In the genomic region with DNA sequence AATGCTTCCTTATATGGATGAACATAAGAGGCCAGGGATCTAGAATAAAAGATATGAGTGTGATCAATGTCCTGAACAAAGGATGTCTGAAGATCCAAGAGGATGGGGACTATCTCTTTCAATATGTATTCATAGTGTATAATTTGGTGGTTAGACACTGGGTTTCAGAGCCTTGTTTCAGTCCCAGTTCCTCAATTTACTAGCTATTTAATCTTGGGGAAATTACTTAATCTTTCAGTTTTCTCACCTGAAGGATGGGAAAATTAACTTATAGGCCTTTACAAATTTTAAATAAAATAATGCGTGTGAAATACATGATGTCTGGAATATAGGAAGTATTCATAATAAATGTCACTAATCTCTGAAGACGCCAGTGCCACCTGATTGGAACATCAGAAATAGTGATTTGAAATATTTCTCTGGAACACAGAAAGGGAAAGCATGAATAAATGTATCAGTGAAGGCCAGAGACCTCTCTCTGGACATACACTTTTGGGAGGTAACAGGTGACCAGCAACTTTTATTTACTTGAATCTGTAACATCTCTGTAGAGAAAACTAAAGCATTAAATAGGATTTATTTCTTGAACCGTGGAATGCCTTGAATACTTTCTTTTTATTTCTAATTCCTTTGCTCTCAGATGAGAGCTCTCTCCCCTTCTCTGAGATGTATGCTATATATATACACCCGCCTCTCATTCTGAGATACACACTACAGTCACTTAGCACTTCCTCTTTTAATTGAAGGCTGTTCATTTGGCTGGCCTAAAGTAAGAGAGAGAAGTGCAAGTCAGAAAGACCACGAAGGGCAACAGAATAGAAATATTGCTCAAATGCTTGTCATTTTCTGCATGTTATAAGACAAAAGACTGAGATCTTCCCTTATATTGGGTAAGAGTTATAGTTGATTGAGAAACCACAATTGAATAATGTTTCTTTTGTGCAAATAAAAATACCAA, we compare ENCODE assay signal across 8 cellular contexts.
DNase-seq lines count a peak whose midpoint lies in the region; ATAC-seq and TF ChIP-seq lines count a peak whose summit lies in the region.

No MANE protein-coding gene starts in this region.

- 64 to 71% methylated on average over 5 of the region's 5 CpGs for WGBS in heart right ventricle, 2 donors

- CTCF ChIA-PET in OCI-LY7 (lab: Charles Lee; ENCODE audit: unreplicated experiment) = no interaction called here

- ATAC-seq in GM19395 (IDR thresholded peaks at IDR 0.05; ENCODE audit: unreplicated experiment) (peak; percentile 97), HG03045 (IDR thresholded peaks at IDR 0.05; ENCODE audit: unreplicated experiment) (peak; percentile 97), heart right ventricle (no peak)

- DNase-seq in AML-193 (lab: John Stamatoyannopoulos, UW) (peak; percentile 53 to 64), OCI-LY7 (ENCODE audit: low spot score) (peak; percentile 6), T-helper 2 cell (no peak), heart right ventricle (no peak), SW480 (ENCODE audit: low spot score) (no peak), uterus (no peak)

- POLR2A ChIA-PET in OCI-LY7 (lab: Charles Lee) = no interaction called here

- H3K9me3 ChIP-seq in OCI-LY7 (ENCODE audit: low read length) = no peaks in the 10 kb centered on the region
- H3K9me3 ChIP-seq in heart right ventricle = no peaks in the 10 kb centered on the region
- H3K9me3 ChIP-seq in uterus = no peaks in the 10 kb centered on the region

- no peaks in the 10 kb centered on the region for H3K27me3 ChIP-seq in heart right ventricle
- no peaks in the 10 kb centered on the region for H3K27me3 ChIP-seq in uterus

- no peaks in the 10 kb centered on the region for H3K36me3 ChIP-seq in OCI-LY7 (ENCODE audit: insufficient read depth, low read length)
- H3K36me3 ChIP-seq in heart right ventricle = no peaks in the 10 kb centered on the region
- H3K36me3 ChIP-seq in uterus = no peaks in the 10 kb centered on the region

- H2AFZ ChIP-seq in OCI-LY7 (ENCODE audit: low read length) = no peak overlapping the region

- no peak overlapping the region for H3K27ac ChIP-seq in OCI-LY7 (ENCODE audit: low read depth, low read length, poor library complexity, severe bottlenecking)
- no peak overlapping the region for H3K27ac ChIP-seq in heart right ventricle
- no peak overlapping the region for H3K27ac ChIP-seq in uterus

- no peaks in the 10 kb centered on the region for H3K4me1 ChIP-seq in OCI-LY7 (ENCODE audit: insufficient read depth, low read length, poor library complexity, severe bottlenecking)
- peaks cover 0 to 12% (median 0%) of the 10 kb centered on the region in 9 donors for H3K4me1 ChIP-seq in heart right ventricle
- no peaks in the 10 kb centered on the region for H3K4me1 ChIP-seq in uterus

- no peak overlapping the region for H3K4me3 ChIP-seq in OCI-LY7 (ENCODE audit: low read depth, low read length, poor library complexity, severe bottlenecking)
- no peak overlapping the region for H3K4me3 ChIP-seq in heart right ventricle
- no peak overlapping the region for H3K4me3 ChIP-seq in uterus

- no peak for TF ChIP-seq POLR2A in uterus (IDR thresholded peaks at IDR 0.05)

- intact Hi-C loops in OCI-LY7 (cut with micrococcal nuclease; ENCODE audit: unreplicated experiment) = no loop called here
- intact Hi-C loops in heart right ventricle (cut with DNase I) = no loop called here
- intact Hi-C loops in uterus (cut with DNase I; ENCODE audit: low total_unique reads) = no loop called here

- H3K9me2 ChIP-seq in OCI-LY7 (ENCODE audit: insufficient read depth, low read length) = no peaks in the 10 kb centered on the region

- H3K4me2 ChIP-seq in OCI-LY7 (ENCODE audit: low read length) = no peak overlapping the region

- no peaks in the 10 kb centered on the region for H4K20me1 ChIP-seq in OCI-LY7 (ENCODE audit: insufficient read depth, low read length)

- no peak for TF ChIP-seq CTCF in OCI-LY7 (conservative IDR thresholded peaks at IDR 0.05; ENCODE audit: low read length)
- no peak for TF ChIP-seq CTCF in heart right ventricle (IDR thresholded peaks at IDR 0.05)
- TF ChIP-seq CTCF in uterus (IDR thresholded peaks at IDR 0.05) = no peak

- no peaks in the 10 kb centered on the region for H3K79me2 ChIP-seq in OCI-LY7 (ENCODE audit: insufficient read depth, low read depth, low read length)

- no TSS peak for BruUV-seq in OCI-LY7 (replicated peaks; lab: Mats Ljungman, UMichigan)

Comparison
In these comparisons a context has a peak if more than half of its experiments do, and no peak if none do; other contexts are left out.
1. DNase-seq: peak in AML-193 (2 of 2) and OCI-LY7 (single experiment); none in T-helper 2 cell (0 of 5), heart right ventricle (0 of 2), SW480 (single experiment) and uterus (0 of 2).
2. ATAC-seq: peak in GM19395 (single experiment) and HG03045 (single experiment); none in heart right ventricle (0 of 8).